ENCODE assay signal across 8 cellular contexts in the genomic region with DNA sequence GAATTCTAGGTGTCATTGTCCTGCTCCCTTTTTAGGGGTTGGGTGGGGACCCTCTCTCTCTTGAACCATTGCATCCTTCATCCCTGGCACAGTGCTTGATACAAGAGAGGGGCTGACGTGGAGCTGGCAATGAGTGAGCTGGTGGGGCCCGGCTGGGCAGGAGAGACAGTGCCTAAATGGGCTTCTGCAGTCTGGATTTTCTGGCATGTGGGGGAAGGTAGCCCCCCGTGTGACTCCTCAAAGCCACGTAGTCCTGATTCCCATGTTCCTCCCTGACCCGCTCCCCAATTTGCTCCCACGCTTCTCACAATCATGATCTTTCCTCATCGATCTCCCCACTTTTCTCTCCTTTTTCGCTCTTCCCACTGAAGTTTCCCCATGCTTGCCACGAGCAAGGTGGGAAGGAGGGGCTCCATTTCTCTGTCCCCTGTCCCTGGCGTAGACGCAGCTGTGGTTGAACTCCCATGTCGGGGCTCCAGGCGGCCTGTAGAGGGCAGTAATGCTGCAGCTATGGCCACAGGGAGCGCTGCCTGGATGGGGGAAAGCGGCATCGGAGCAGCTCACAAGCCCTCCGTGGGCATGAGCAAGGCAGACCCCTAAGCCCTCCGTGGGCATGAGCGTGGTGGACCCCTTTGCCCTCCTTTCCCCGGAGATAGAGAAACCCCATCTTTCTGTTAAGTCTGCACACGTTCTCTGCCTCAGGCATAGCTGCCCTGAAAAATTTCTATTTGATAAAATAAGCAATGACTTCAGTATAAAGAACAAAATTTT. TPM values are rescaled to one million over a fixed set of nuclear protein-coding genes. Genes with fewer than 3 reads are reported as not detected.
DNase-seq lines count a peak whose midpoint lies in the region; ATAC-seq and TF ChIP-seq lines count a peak whose summit lies in the region.

No MANE protein-coding gene starts in this region.

- H3K4me1 ChIP-seq in PC-3 (ENCODE audit: insufficient read depth, low read length), result 0 out of 2 replicates have a peak, but pooled peaks cover 4% of the 10 kb centered on the region
- no peaks in the 10 kb centered on the region for H3K4me1 ChIP-seq in neural progenitor cell
- H3K4me1 ChIP-seq in stomach, result peaks cover 0 to 9% (median 8%) of the 10 kb centered on the region in 4 donors

- POLR2A ChIA-PET in PC-3 (lab: Charles Lee; ENCODE audit: unreplicated experiment), result interaction anchor here (0.5 kb wide), 1 partner anchor 48 kb away, joined by 3 read pairs; the partner anchor contains the start of gene HAPSTR1

- no peak overlapping the region for H3K4me2 ChIP-seq in PC-3 (ENCODE audit: low read length)
- H3K4me2 ChIP-seq in neural progenitor cell, result peak overlapping the region; percentile 58

- H3K9ac ChIP-seq in PC-3 (ENCODE audit: low read length) (no peak overlapping the region), neural progenitor cell (no peak overlapping the region)

- no peak for TF ChIP-seq POLR2A in stomach (IDR thresholded peaks at IDR 0.05)

- H2AFZ ChIP-seq in PC-3 (ENCODE audit: low read length), result no peak overlapping the region
- peak overlapping the region; percentile 26 for H2AFZ ChIP-seq in neural progenitor cell (replicated peaks)

- intact Hi-C loops in PC-3 (cut with micrococcal nuclease) (no loop called here), stomach (cut with DNase I; ENCODE audit: low total_unique reads) (no loop called here)

- TF ChIP-seq CTCF in PC-3 (conservative IDR thresholded peaks at IDR 0.05; ENCODE audit: low read depth, low read length), result peak; percentile 86
- TF ChIP-seq CTCF in neural progenitor cell (IDR thresholded peaks at IDR 0.05), result peak; percentile 95
- TF ChIP-seq CTCF in stomach (IDR thresholded peaks at IDR 0.05), result peak in 5 of 7 experiments; percentile 18 to 74 (median 69)

- peaks cover 19% of the 10 kb centered on the region for H3K4me1 Mint-ChIP-seq in activated T-cell treated with anti-CD3 and anti-CD28 coated beads, Interleukin-2, amount 50 U/mL, for 4 hours (ENCODE audit: low read depth)
- H3K4me1 Mint-ChIP-seq in neural progenitor cell, result peaks cover 8% of the 10 kb centered on the region

- H3K27ac Mint-ChIP-seq in neural progenitor cell, result no peak overlapping the region

- peak; percentile 65 for DNase-seq in EL
- DNase-seq in HUDEP-2 (lab: John Stamatoyannopoulos, UW; ENCODE audit: unreplicated experiment in 76 of 76), result peak in 53 of 76 experiments; percentile 1 to 62 (median 40)
- peak; percentile 50 for DNase-seq in PC-3
- DNase-seq in activated T-cell treated with anti-CD3 and anti-CD28 coated beads, Interleukin-2, amount 50 U/mL, for 4 hours, result peak; percentile 63
- peak; percentile 59 for DNase-seq in fibroblast of peridontal ligament (ENCODE audit: extremely low read depth)
- peak; percentile 90 for DNase-seq in neural progenitor cell (ENCODE audit: low spot score)
- peak; percentile 67 for DNase-seq in stomach

- BruUV-seq in PC-3 (replicated peaks; lab: Mats Ljungman, UMichigan), result no TSS peak

- CTCF ChIA-PET in PC-3 (lab: Charles Lee), result interaction anchor here (0.5 to 0.6 kb wide), 5 partner anchors 11 to 1117 kb away, joined by 3 to 6 read pairs (median 5); no protein-coding TSS in a partner anchor

- H3K79me2 ChIP-seq in PC-3 (ENCODE audit: low read length), result no peaks in the 10 kb centered on the region
- no peaks in the 10 kb centered on the region for H3K79me2 ChIP-seq in neural progenitor cell (ENCODE audit: low read depth)

- WGBS in stomach, 5 donors, result 10 to 15% (median 12%) methylated on average over 21 of the region's 21 CpGs

- H3K36me3 ChIP-seq in PC-3 (ENCODE audit: low read depth, low read length), result no peaks in the 10 kb centered on the region
- no peaks in the 10 kb centered on the region for H3K36me3 ChIP-seq in neural progenitor cell
- no peaks in the 10 kb centered on the region for H3K36me3 ChIP-seq in stomach

- H3K4me3 Mint-ChIP-seq in activated T-cell treated with anti-CD3 and anti-CD28 coated beads, Interleukin-2, amount 50 U/mL, for 4 hours, result no peak overlapping the region
- no peak overlapping the region for H3K4me3 Mint-ChIP-seq in neural progenitor cell

- H3K27ac ChIP-seq in PC-3 (ENCODE audit: low read length) (no peak overlapping the region), neural progenitor cell (no peak overlapping the region), stomach (no peak overlapping the region)

- no peaks in the 10 kb centered on the region for H3K9me2 ChIP-seq in PC-3 (replicated peaks; ENCODE audit: low read length)

- ATAC-seq in PC-3, result peak; percentile 79
- peak; percentile 87 for ATAC-seq in activated T-cell treated with anti-CD3 and anti-CD28 coated beads, Interleukin-2, amount 50 U/mL, for 4 hours
- ATAC-seq in GM21423 (IDR thresholded peaks at IDR 0.05; ENCODE audit: unreplicated experiment), result no peak

- H3K9me3 ChIP-seq in PC-3 (ENCODE audit: low read length) (no peaks in the 10 kb centered on the region), neural progenitor cell (ENCODE audit: low read depth) (no peaks in the 10 kb centered on the region), stomach (no peaks in the 10 kb centered on the region)

- H4K20me1 ChIP-seq in PC-3 (ENCODE audit: low read length) (no peaks in the 10 kb centered on the region), neural progenitor cell (ENCODE audit: low read depth) (peaks cover 5% of the 10 kb centered on the region)

- H3K9me3 Mint-ChIP-seq in activated T-cell treated with anti-CD3 and anti-CD28 coated beads, Interleukin-2, amount 50 U/mL, for 4 hours, result no peaks in the 10 kb centered on the region
- peaks cover 2% of the 10 kb centered on the region for H3K9me3 Mint-ChIP-seq in neural progenitor cell

- H3F3A ChIP-seq in PC-3 (ENCODE audit: low read length, unreplicated experiment), result no peaks in the 10 kb centered on the region
- H3F3A ChIP-seq in neural progenitor cell (ENCODE audit: low read depth), result no peaks in the 10 kb centered on the region

- peaks cover 6% of the 10 kb centered on the region for H3K27me3 Mint-ChIP-seq in activated T-cell treated with anti-CD3 and anti-CD28 coated beads, Interleukin-2, amount 50 U/mL, for 4 hours (ENCODE audit: low read depth)
- peaks cover 2% of the 10 kb centered on the region for H3K27me3 Mint-ChIP-seq in neural progenitor cell (ENCODE audit: insufficient read depth, low read depth)

- H3K27me3 ChIP-seq in PC-3 (ENCODE audit: low read length) (no peaks in the 10 kb centered on the region), neural progenitor cell (no peaks in the 10 kb centered on the region), stomach (no peaks in the 10 kb centered on the region)

- H3K36me3 Mint-ChIP-seq in activated T-cell treated with anti-CD3 and anti-CD28 coated beads, Interleukin-2, amount 50 U/mL, for 4 hours (ENCODE audit: insufficient read depth), result no peaks in the 10 kb centered on the region
- peaks cover 4% of the 10 kb centered on the region for H3K36me3 Mint-ChIP-seq in neural progenitor cell

- no peak for TF ChIP-seq EP300 in stomach (IDR thresholded peaks at IDR 0.05)

- H3K4me3 ChIP-seq in PC-3 (ENCODE audit: low read length) (no peak overlapping the region; the same call in 1 of the 2 replicates), neural progenitor cell (peak overlapping the region; percentile 14), stomach (peak overlapping the region in 2 of 4 donors; percentile 9 to 26)

RNA-seq across cellular contexts. Expression of gene HAPSTR1, which starts 47.5 kb away (rescaled TPM):
- total RNA-seq in PC-3 (2014; rRNA removed) (24.4 and 28.6 TPM in 2 replicates), neural progenitor cell (ENCODE audit: low replicate concordance) (64.2 and 77.3 TPM in 2 replicates), stomach (10 to 100 TPM; 28.6 to 84.1 (median 63.4) TPM)
- 10 to 100 TPM; 64.2 to 75.7 (median 70.0) TPM for total RNA-seq in activated T-cell treated with anti-CD3 and anti-CD28 coated beads, Interleukin-2, amount 50 U/mL, for 4 hours
- 10 to 100 TPM in 2 of 3 donors, 1 to 10 TPM in 1; 6.6 to 13.6 (median 11.1) TPM for polyA plus RNA-seq in stomach

Comparison
In these comparisons a context has a peak if more than half of its experiments do, and no peak if none do; other contexts are left out.
1. DNase-seq: peak in every context shown above with its lines; median percentile 90 in neural progenitor cell; 67 in stomach; 65 in EL; 63 in activated T-cell treated with anti-CD3 and anti-CD28 coated beads, Interleukin-2, amount 50 U/mL, for 4 hours; 59 in fibroblast of peridontal ligament; 50 in PC-3; 40 in HUDEP-2.